In genomic region chr5:27906481-27906880, GRCh38 we compare ENCODE assay signal across 19 cellular contexts.
DNase-seq lines count a peak whose midpoint lies in the region; ATAC-seq and TF ChIP-seq lines count a peak whose summit lies in the region.
"Had no signal": no experiment of that assay in that cellular context is flagged by ENCODE, and none has a peak within 500 bp of the region (broad histone marks: within the 10 kb centered on the region; RNA-seq: fewer than 3 reads in every experiment).

No MANE protein-coding gene starts in this region.

- H3K36me3 Mint-ChIP-seq in Caco-2 (ENCODE audit: insufficient read depth, unreplicated experiment), result no peaks in the 10 kb centered on the region
- H3K36me3 Mint-ChIP-seq in nephron progenitor cell (ENCODE audit: low read depth), result no peaks in the 10 kb centered on the region
- H3K36me3 Mint-ChIP-seq: CD8-positive, alpha-beta memory T cell; IgD-negative memory B cell had no signal

- H3K4me3 Mint-ChIP-seq in Caco-2 (ENCODE audit: unreplicated experiment) (peak overlapping the region; percentile 48), nephron progenitor cell (no peak overlapping the region)
- H3K4me3 Mint-ChIP-seq: CD8-positive, alpha-beta memory T cell; IgD-negative memory B cell had no signal

- intact Hi-C loops in Caco-2 (cut with micrococcal nuclease; ENCODE audit: unreplicated experiment), result loop anchor here (2.0 kb wide), 1 partner anchor 52 kb away; no protein-coding TSS in a partner anchor

- BruUV-seq in Caco-2 (replicated peaks; lab: Mats Ljungman, UMichigan), result no TSS peak

- CTCF ChIA-PET in Caco-2 (lab: Charles Lee), result no interaction called here

- ATAC-seq in GM21515 (IDR thresholded peaks at IDR 0.05; ENCODE audit: unreplicated experiment), result no peak

- H3K9me3 Mint-ChIP-seq in Caco-2 (ENCODE audit: unreplicated experiment) (peaks cover 29% of the 10 kb centered on the region), nephron progenitor cell (no peaks in the 10 kb centered on the region)

- H3K27me3 Mint-ChIP-seq in Caco-2 (ENCODE audit: insufficient read depth, unreplicated experiment) (no peaks in the 10 kb centered on the region), nephron progenitor cell (ENCODE audit: low read depth, poor library complexity) (no peaks in the 10 kb centered on the region)
- H3K27me3 Mint-ChIP-seq: CD8-positive, alpha-beta memory T cell; IgD-negative memory B cell had no signal

- peak overlapping the region; percentile 87 for H3K27ac Mint-ChIP-seq in Caco-2 (ENCODE audit: unreplicated experiment)
- no peak overlapping the region for H3K27ac Mint-ChIP-seq in nephron progenitor cell
- H3K27ac Mint-ChIP-seq: CD8-positive, alpha-beta memory T cell; IgD-negative memory B cell had no signal

- H3K9me3 ChIP-seq in Caco-2, result peaks cover 9% of the 10 kb centered on the region
- H3K9me3 ChIP-seq: HAP-1, MG63 had no signal

- H3K4me1 Mint-ChIP-seq in Caco-2 (ENCODE audit: low read depth, unreplicated experiment) (peaks cover 17% of the 10 kb centered on the region), nephron progenitor cell (no peaks in the 10 kb centered on the region)
- H3K4me1 Mint-ChIP-seq: CD8-positive, alpha-beta memory T cell; IgD-negative memory B cell had no signal

- H3K4me3 ChIP-seq in Caco-2 (ENCODE audit: low read depth, low read length) (no peak overlapping the region), epithelial cell of esophagus (ENCODE audit: low read length) (no peak overlapping the region)
- H3K4me3 ChIP-seq: GM23248, HAP-1, MG63 had no signal

- POLR2A ChIA-PET in Caco-2 (lab: Charles Lee), result no interaction called here

- DNase-seq in Caco-2 (no peak), M059J (ENCODE audit: low read depth) (peak; percentile 9), epithelial cell of esophagus (ENCODE audit: low read depth) (peak; percentile 65), kidney tubule cell (ENCODE audit: low spot score) (peak; percentile 3), EL (no peak), nephron progenitor cell (no peak)
- no peak for DNase-seq in stimulated activated CD4-positive, alpha-beta T cell treated with anti-CD3 and anti-CD28 coated beads, Interleukin-2, amount 100 ng/mL, for 48 hours
- DNase-seq: CD8-positive, alpha-beta memory T cell; GM23248; MG63; NCI-H1417; NCI-H1694 treated with DMSO at 0.1 percent for 48 hours; NCI-H446 treated with DMSO at 0.1 percent for 48 hours; NCI-H526 treated with DMSO at 0.1 percent for 48 hours; OCI-M1; SHP77 had no signal

- H3K27me3 ChIP-seq in Caco-2 (replicated peaks; ENCODE audit: control insufficient read depth, insufficient read depth, low read length), result no peaks in the 10 kb centered on the region
- H3K27me3 ChIP-seq: MG63 had no signal

- no peak for TF ChIP-seq CTCF in Caco-2 (IDR thresholded peaks at IDR 0.05; ENCODE audit: insufficient read depth in 1 of 2, low read depth in 1 of 2, low read length in 1 of 2, severe bottlenecking in 1 of 2, unreplicated experiment in 1 of 2)
- no peak for TF ChIP-seq CTCF in epithelial cell of esophagus (IDR thresholded peaks at IDR 0.05; ENCODE audit: insufficient read depth, low read depth, low read length, missing control alignments)
- TF ChIP-seq CTCF in nephron progenitor cell (IDR thresholded peaks at IDR 0.05), result no peak

- H3K36me3 ChIP-seq in Caco-2 (ENCODE audit: control insufficient read depth, insufficient read depth, low read length), result no peaks in the 10 kb centered on the region
- H3K36me3 ChIP-seq: HAP-1, MG63 had no signal

- H3K4me1 ChIP-seq in Caco-2, result peaks cover 30% of the 10 kb centered on the region

Comparison
In these comparisons a context has a peak if more than half of its experiments do, and no peak if none do; other contexts are left out.
1. DNase-seq: peak in M059J (single experiment), epithelial cell of esophagus (single experiment) and kidney tubule cell (single experiment); none in Caco-2 (0 of 2), EL (single experiment), nephron progenitor cell (single experiment) and stimulated activated CD4-positive, alpha-beta T cell treated with anti-CD3 and anti-CD28 coated beads, Interleukin-2, amount 100 ng/mL, for 48 hours (0 of 2).